ENCODE assay signal across 1 cellular context in the genomic region with DNA sequence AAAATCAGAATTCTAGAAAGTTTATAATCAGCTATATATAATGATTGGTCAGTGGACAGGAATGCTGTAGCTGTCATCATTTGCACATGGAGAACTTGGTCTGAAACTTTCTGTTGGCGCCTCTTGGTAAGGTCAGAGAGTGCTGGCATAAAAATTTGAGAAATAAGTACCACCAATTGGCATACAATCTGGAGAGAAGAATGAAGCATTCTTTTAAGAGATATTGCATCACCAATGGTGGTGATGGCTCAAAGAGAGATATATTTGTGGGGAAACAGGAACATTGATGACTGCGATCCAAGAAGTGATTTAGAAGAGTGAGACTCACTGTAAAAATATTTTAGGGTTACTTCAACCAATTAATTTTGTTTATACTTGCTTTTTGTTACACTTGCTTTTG.
A peak's percentile ranks its signal among the peaks of the same experiment; 100 is the strongest.
TF ChIP-seq lines count a peak whose summit lies in the region.

No MANE protein-coding gene starts in this region.

TF ChIP-seq in IMR-90, 13 proteins besides CTCF, POLR2A, EP300 and RAD21:
- TF ChIP-seq SMC3 (IDR thresholded peaks at IDR 0.05; ENCODE audit: low read depth, low read length) (no peak), CEBPB (IDR thresholded peaks at IDR 0.05; ENCODE audit: low read depth, low read length) (peak; percentile 58; the same call in 1 of the 2 replicates)
TF ChIP-seq in IMR-90: peak in this region for 1.
